Comparison of ENCODE assay signal across 30 cellular contexts in genomic region chr10:112680586-112680985, GRCh38.
"Had no signal": no experiment of that assay in that cellular context is flagged by ENCODE, and none has a peak within 500 bp of the region (broad histone marks: within the 10 kb centered on the region; RNA-seq: fewer than 3 reads in every experiment).

No MANE protein-coding gene starts in this region.

- H3K36me3 ChIP-seq: lower lobe of right lung, neural progenitor cell, right atrium auricular region, right lobe of liver, uterus had no signal

- H2AFZ ChIP-seq: hepatocyte, neural progenitor cell, parathyroid adenoma had no signal

- H3K4me1 ChIP-seq: lower lobe of right lung, psoas muscle, right atrium auricular region, right lobe of liver, uterus had no signal

- H3K4me3 ChIP-seq: hepatocyte, lower lobe of right lung, neural progenitor cell, psoas muscle, right atrium auricular region, right lobe of liver, smooth muscle cell, tibial nerve, uterus had no signal

- DNase-seq: kidney glomerular epithelial cell; left cardiac atrium; lower lobe of right lung; mammary epithelial cell; mesenchymal stem cell; naive B cell; natural killer cell; nephron progenitor cell; occipital lobe; psoas muscle; right lobe of liver; stimulated activated CD4-positive, alpha-beta T cell treated with anti-CD3 and anti-CD28 coated beads, Interleukin-1b, Interleukin-23, amount 100 ng/mL, for 48 hours; stimulated activated CD4-positive, alpha-beta T cell treated with anti-CD3 and anti-CD28 coated beads, Interleukin-2, amount 100 ng/mL, for 48 hours; stimulated activated CD4-positive, alpha-beta T cell treated with anti-CD3 and anti-CD28 coated beads, Interleukin-4, amount 100 ng/mL, for 4 hours; stimulated activated CD8-positive, alpha-beta memory T cell treated with anti-CD3 and anti-CD28 coated beads, Interleukin-4, amount 100 ng/mL, for 48 hours; stimulated activated naive CD4-positive, alpha-beta T cell treated with Interleukin-2 at 50 U/mL for 16 hours; stimulated activated naive CD8-positive, alpha-beta T cell treated with anti-CD3 and anti-CD28 coated beads, Interleukin-15, amount 100 ng/mL, for 72 hours; substantia nigra; uterus had no signal

- H3K79me2 ChIP-seq: hepatocyte, parathyroid adenoma had no signal

- ATAC-seq: left cardiac atrium; left lobe of liver; lower lobe of right lung; natural killer cell; psoas muscle; right lobe of liver; stimulated activated memory B cell treated with anti-CD40 and anti-IgM and Interleukin-4, amounts not matched to agents 10 μg/mL and 1 μg/mL and 100 μg/mL, for 72 hours; stimulated activated naive CD8-positive, alpha-beta T cell treated with anti-CD3 and anti-CD28 coated beads, Interleukin-15, amount 100 ng/mL, for 72 hours had no signal

- H3K27ac ChIP-seq: hepatocyte, lower lobe of right lung, neural progenitor cell, neutrophil, parathyroid adenoma, psoas muscle, right atrium auricular region, right lobe of liver, tibial nerve, uterus had no signal

- H3K27me3 Mint-ChIP-seq: naive B cell; stimulated activated memory B cell treated with anti-CD40 and anti-IgM and Interleukin-4, amounts not matched to agents 10 μg/mL and 1 μg/mL and 100 μg/mL, for 72 hours; stimulated activated naive CD8-positive, alpha-beta T cell treated with anti-CD3 and anti-CD28 coated beads, Interleukin-15, amount 100 ng/mL, for 72 hours; type B pancreatic cell had no signal

- H3K4me2 ChIP-seq: hepatocyte, neural progenitor cell, smooth muscle cell had no signal

- H3K9me3 Mint-ChIP-seq: mesothelial cell of epicardium; naive B cell; natural killer cell; nephron progenitor cell; neural progenitor cell; stimulated activated memory B cell treated with anti-CD40 and anti-IgM and Interleukin-4, amounts not matched to agents 10 μg/mL and 1 μg/mL and 100 μg/mL, for 72 hours; stimulated activated naive CD8-positive, alpha-beta T cell treated with anti-CD3 and anti-CD28 coated beads, Interleukin-15, amount 100 ng/mL, for 72 hours had no signal

- H3K4me1 Mint-ChIP-seq: naive B cell; nephron progenitor cell; neural progenitor cell; stimulated activated memory B cell treated with anti-CD40 and anti-IgM and Interleukin-4, amounts not matched to agents 10 μg/mL and 1 μg/mL and 100 μg/mL, for 72 hours; stimulated activated naive CD8-positive, alpha-beta T cell treated with anti-CD3 and anti-CD28 coated beads, Interleukin-15, amount 100 ng/mL, for 72 hours had no signal

- H3K9ac ChIP-seq: neural progenitor cell, parathyroid adenoma had no signal

- H3K4me3 Mint-ChIP-seq: mesothelial cell of epicardium; natural killer cell; nephron progenitor cell; neural progenitor cell; stimulated activated memory B cell treated with anti-CD40 and anti-IgM and Interleukin-4, amounts not matched to agents 10 μg/mL and 1 μg/mL and 100 μg/mL, for 72 hours; stimulated activated naive CD8-positive, alpha-beta T cell treated with anti-CD3 and anti-CD28 coated beads, Interleukin-15, amount 100 ng/mL, for 72 hours; type B pancreatic cell had no signal

- H3K9me3 ChIP-seq: lower lobe of right lung, neutrophil, psoas muscle, right atrium auricular region, right lobe of liver, tibial nerve, uterus had no signal

- H3K27me3 ChIP-seq: hepatocyte, neural progenitor cell, neutrophil, right atrium auricular region, right lobe of liver, tibial nerve, uterus had no signal

- H3K36me3 Mint-ChIP-seq: mesothelial cell of epicardium, natural killer cell, neural progenitor cell, type B pancreatic cell had no signal

- H3K27ac Mint-ChIP-seq: mesothelial cell of epicardium; natural killer cell; nephron progenitor cell; neural progenitor cell; stimulated activated memory B cell treated with anti-CD40 and anti-IgM and Interleukin-4, amounts not matched to agents 10 μg/mL and 1 μg/mL and 100 μg/mL, for 72 hours; stimulated activated naive CD8-positive, alpha-beta T cell treated with anti-CD3 and anti-CD28 coated beads, Interleukin-15, amount 100 ng/mL, for 72 hours; type B pancreatic cell had no signal
